In genomic region chr22:24421428-24421931, GRCh38 we compare ENCODE assay signal across 8 cellular contexts. TPM values are rescaled to one million over a fixed set of nuclear protein-coding genes. Genes with fewer than 3 reads are reported as not detected.
DNase-seq lines count a peak whose midpoint lies in the region; TF ChIP-seq lines count a peak whose summit lies in the region.

No MANE protein-coding gene starts in this region.

- no peaks in the 10 kb centered on the region for H3K9me3 Mint-ChIP-seq in Caco-2 (ENCODE audit: unreplicated experiment)

- peak; percentile 40 to 47 for TF ChIP-seq CTCF in Caco-2 (IDR thresholded peaks at IDR 0.05; ENCODE audit: insufficient read depth in 1 of 2, low read depth in 1 of 2, low read length in 1 of 2, severe bottlenecking in 1 of 2, unreplicated experiment in 1 of 2)
- peak; percentile 49; the same call in 1 of the 2 replicates for TF ChIP-seq CTCF in HEK293 (tag by site-specific recombination; IDR thresholded peaks at IDR 0.05)

- no peaks in the 10 kb centered on the region for H3K9me3 ChIP-seq in Caco-2
- H3K9me3 ChIP-seq in HEK293 (ENCODE audit: control insufficient read depth, insufficient read depth, low read depth, low read length), result no peaks in the 10 kb centered on the region

- H3K27ac Mint-ChIP-seq in Caco-2 (ENCODE audit: unreplicated experiment), result peak overlapping the region; percentile 80

- H3K4me1 ChIP-seq in Caco-2, result peaks cover 13% of the 10 kb centered on the region
- no peaks in the 10 kb centered on the region for H3K4me1 ChIP-seq in HEK293 (ENCODE audit: control insufficient read depth, insufficient read depth, low read length)

- H3K4me3 Mint-ChIP-seq in Caco-2 (ENCODE audit: unreplicated experiment), result no peak overlapping the region

- no peaks in the 10 kb centered on the region for H3K27me3 Mint-ChIP-seq in Caco-2 (ENCODE audit: insufficient read depth, unreplicated experiment)

- POLR2A ChIA-PET in Caco-2 (lab: Charles Lee) (interaction anchor here (0.5 kb wide), 1 partner anchor 134 kb away, joined by 3 read pairs; no protein-coding TSS in a partner anchor), HEK293 (lab: Yijun Ruan, JAX) (interaction anchor here (0.6 kb wide), 1 partner anchor 279 kb away, joined by 3 read pairs; no protein-coding TSS in a partner anchor)

- no TSS peak for BruUV-seq in Caco-2 (replicated peaks; lab: Mats Ljungman, UMichigan)

- peaks cover 13% of the 10 kb centered on the region for H3K4me1 Mint-ChIP-seq in Caco-2 (ENCODE audit: low read depth, unreplicated experiment)

- H3K27ac ChIP-seq in HEK293 (ENCODE audit: extremely low read depth, low read depth, low read length) (no peak overlapping the region), substantia nigra (ENCODE audit: low read depth, low read length, poor library complexity, severe bottlenecking) (no peak overlapping the region)

- H3K4me3 ChIP-seq in Caco-2 (ENCODE audit: low read depth, low read length) (no peak overlapping the region), HEK293 (ENCODE audit: low read depth, low read length) (no peak overlapping the region)

- H3K27me3 ChIP-seq in Caco-2 (replicated peaks; ENCODE audit: control insufficient read depth, insufficient read depth, low read length), result no peaks in the 10 kb centered on the region

- intact Hi-C loops in Caco-2 (cut with micrococcal nuclease; ENCODE audit: unreplicated experiment), result loop anchor here (1.0 kb wide), 2 partner anchors 100 to 104 kb away; no protein-coding TSS in a partner anchor

- CTCF ChIA-PET in Caco-2 (lab: Charles Lee) (interaction anchor here (0.6 to 6.1 kb wide), 13 partner anchors 12 to 571 kb away, joined by 3 to 51 read pairs (median 6); partner anchors contain the start of gene GUCD1), HEK293 (lab: Yijun Ruan, JAX) (interaction anchor here (0.6 to 8.0 kb wide), 20 partner anchors 9 to 748 kb away, joined by 3 to 99 read pairs (median 4); no protein-coding TSS in a partner anchor)

- DNase-seq in Caco-2, result peak; percentile 77
- peak; percentile 41 for DNase-seq in activated CD4-positive, alpha-beta T cell treated with anti-CD3 and anti-CD28 coated beads, Interleukin-2, amount 50 U/mL, for 1 hour
- peak; percentile 82 for DNase-seq in islet precursor cell
- DNase-seq in substantia nigra (lab: John Stamatoyannopoulos, UW), result no peak
- no peak for DNase-seq in NCI-H1694 (lab: John Stamatoyannopoulos, UW)
- no peak for DNase-seq in globus pallidus (ENCODE audit: low spot score)
- no peak for DNase-seq in NCI-H1694 treated with DMSO at 0.1 percent for 48 hours (lab: John Stamatoyannopoulos, UW)

- H3K36me3 ChIP-seq in Caco-2 (ENCODE audit: control insufficient read depth, insufficient read depth, low read length) (no peaks in the 10 kb centered on the region; the same call in 1 of the 2 replicates), HEK293 (ENCODE audit: control insufficient read depth in 2 of 2, insufficient read depth in 1 of 2, low read length in 2 of 2) (peaks cover 0 to 16% of the 10 kb centered on the region in 2 experiments; a peak in 1 of 3 replicates)

- peaks cover 47% of the 10 kb centered on the region for H3K36me3 Mint-ChIP-seq in Caco-2 (ENCODE audit: insufficient read depth, unreplicated experiment)

TF ChIP-seq in HEK293, 187 proteins besides CTCF, POLR2A, EP300 and RAD21:
- TF ChIP-seq ZNF654 (tag by site-specific recombination; IDR thresholded peaks at IDR 0.05; ENCODE audit: low read depth) (peak; percentile 33), AEBP2 (tag by site-specific recombination; IDR thresholded peaks at IDR 0.05; ENCODE audit: borderline replicate concordance) (no peak)
TF ChIP-seq in HEK293: peak in this region for 1.

RNA-seq across cellular contexts. Expression of gene ADORA2A, which starts 5.9 kb away (rescaled TPM):
- total RNA-seq in Caco-2 (2022), result 4.0 and 4.9 TPM in 2 replicates

Comparison
In these comparisons a context has a peak if more than half of its experiments do, and no peak if none do; other contexts are left out.
1. DNase-seq: peak in Caco-2 (2 of 2), activated CD4-positive, alpha-beta T cell treated with anti-CD3 and anti-CD28 coated beads, Interleukin-2, amount 50 U/mL, for 1 hour (single experiment) and islet precursor cell (single experiment); none in substantia nigra (0 of 49), NCI-H1694 (single experiment), globus pallidus (single experiment) and NCI-H1694 treated with DMSO at 0.1 percent for 48 hours (single experiment).